In the genomic region with DNA sequence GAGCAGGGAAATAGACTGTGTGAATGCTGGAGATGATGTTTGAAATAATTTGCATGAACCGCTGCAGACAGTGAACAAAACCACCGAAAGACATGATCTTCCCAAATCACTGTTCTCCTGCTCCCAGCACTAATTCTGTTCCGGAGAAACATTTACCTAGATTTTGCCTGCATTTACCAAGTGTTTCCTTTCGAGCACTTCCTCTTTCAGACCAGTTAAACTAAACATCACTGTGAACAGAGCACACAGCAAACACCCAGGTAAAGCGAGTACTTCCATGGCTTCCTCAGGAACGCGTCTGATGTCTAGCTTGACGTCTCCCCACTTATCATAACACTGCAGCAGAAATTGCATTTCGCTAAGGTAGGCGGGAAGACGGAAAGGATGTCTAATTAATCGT, we compare ENCODE assay signal across 2 cellular contexts.
A peak's percentile ranks its signal among the peaks of the same experiment; 100 is the strongest.
TF ChIP-seq lines count a peak whose summit lies in the region.

No MANE protein-coding gene starts in this region.

TF ChIP-seq in GM23338, 12 proteins besides CTCF, POLR2A, EP300 and RAD21:
- TF ChIP-seq EZH2 (IDR thresholded peaks at IDR 0.05; ENCODE audit: low read depth, unreplicated experiment) (no peak), POLR2AphosphoS5 (IDR thresholded peaks at IDR 0.05; ENCODE audit: low read depth) (no peak), NANOG (IDR thresholded peaks at IDR 0.05; ENCODE audit: borderline replicate concordance) (no peak)

TF ChIP-seq in GM12878, 131 proteins besides CTCF, POLR2A, EP300 and RAD21:
- TF ChIP-seq EED (IDR thresholded peaks at IDR 0.05; ENCODE audit: low read depth) = no peak
- no peak for TF ChIP-seq JUND (IDR thresholded peaks at IDR 0.05; ENCODE audit: low read depth, low read length)
- no peak for TF ChIP-seq SREBF1 (IDR thresholded peaks at IDR 0.05; ENCODE audit: low read length)
- no peak for TF ChIP-seq ZNF207 (IDR thresholded peaks at IDR 0.05; ENCODE audit: borderline replicate concordance)
- TF ChIP-seq SPI1 (IDR thresholded peaks at IDR 0.05; ENCODE audit: borderline replicate concordance, insufficient read depth, low read depth, low read length) = peak; percentile 77; the same call in 1 of the 2 replicates
- TF ChIP-seq ZNF622 (IDR thresholded peaks at IDR 0.05) = no peak
- TF ChIP-seq ASH2L (IDR thresholded peaks at IDR 0.05; ENCODE audit: borderline replicate concordance, low read depth) = no peak
